Comparison of ENCODE assay signal across 8 cellular contexts in genomic region chr6:142692942-142693341, GRCh38.
DNase-seq lines count a peak whose midpoint lies in the region; ATAC-seq and TF ChIP-seq lines count a peak whose summit lies in the region.

No MANE protein-coding gene starts in this region.

- H3K27me3 ChIP-seq in Karpas-422 (ENCODE audit: low read length) (no peaks in the 10 kb centered on the region), heart left ventricle (no peaks in the 10 kb centered on the region), prostate gland (replicated peaks; ENCODE audit: insufficient read depth) (no peaks in the 10 kb centered on the region), uterus (no peaks in the 10 kb centered on the region)

- TF ChIP-seq CTCF in heart left ventricle (IDR thresholded peaks at IDR 0.05) (peak; percentile 87 to 98 (median 94)), prostate gland (IDR thresholded peaks at IDR 0.05) (peak; percentile 85 to 94 (median 89)), uterus (IDR thresholded peaks at IDR 0.05) (peak; percentile 85 to 92 (median 89))

- WGBS in heart left ventricle, 4 donors = 15 to 20% (median 19%) methylated on average over 11 of the region's 11 CpGs
- WGBS in prostate gland = 25% methylated on average over 11 of the region's 11 CpGs

- no peak overlapping the region for H3K9ac ChIP-seq in Karpas-422 (ENCODE audit: low read length)
- no peak overlapping the region for H3K9ac ChIP-seq in SK-N-MC (ENCODE audit: insufficient read length)

- H3K4me3 ChIP-seq in Karpas-422 (ENCODE audit: low read length) = no peak overlapping the region
- 0 out of 2 replicates have a peak overlapping the region, but pooled peaks have one; percentile 35 for H3K4me3 ChIP-seq in SK-N-MC
- H3K4me3 ChIP-seq in heart left ventricle = peak overlapping the region in 3 of 12 donors; percentile 7 to 8 (median 8)
- no peak overlapping the region for H3K4me3 ChIP-seq in prostate gland
- no peak overlapping the region for H3K4me3 ChIP-seq in uterus

- TF ChIP-seq POLR2A in heart left ventricle (IDR thresholded peaks at IDR 0.05) = no peak
- TF ChIP-seq POLR2A in prostate gland (IDR thresholded peaks at IDR 0.05) = no peak
- no peak for TF ChIP-seq POLR2A in uterus (IDR thresholded peaks at IDR 0.05)

- no peaks in the 10 kb centered on the region for H3K9me2 ChIP-seq in Karpas-422 (replicated peaks; ENCODE audit: insufficient read depth, low read length)

- H3K4me2 ChIP-seq in Karpas-422 (ENCODE audit: low read depth, low read length, poor library complexity, severe bottlenecking) = no peak overlapping the region

- H3K36me3 ChIP-seq in Karpas-422 (ENCODE audit: insufficient read depth, low read length) = no peaks in the 10 kb centered on the region
- no peaks in the 10 kb centered on the region for H3K36me3 ChIP-seq in SK-N-MC (ENCODE audit: insufficient read depth, low read length)
- no peaks in the 10 kb centered on the region for H3K36me3 ChIP-seq in heart left ventricle
- H3K36me3 ChIP-seq in prostate gland = no peaks in the 10 kb centered on the region
- no peaks in the 10 kb centered on the region for H3K36me3 ChIP-seq in uterus

- H3K9me3 ChIP-seq in Karpas-422 (ENCODE audit: low read length) (no peaks in the 10 kb centered on the region), SK-N-MC (ENCODE audit: low read depth, low read length) (no peaks in the 10 kb centered on the region), heart left ventricle (no peaks in the 10 kb centered on the region), prostate gland (no peaks in the 10 kb centered on the region), uterus (no peaks in the 10 kb centered on the region)

- H4K20me1 ChIP-seq in Karpas-422 (ENCODE audit: insufficient read depth, low read depth, low read length) = no peaks in the 10 kb centered on the region

- no peak overlapping the region for H3K27ac Mint-ChIP-seq in activated naive CD4-positive, alpha-beta T cell treated with anti-CD3 and anti-CD28 coated beads, Interleukin-2, amount 50 U/mL, for 72 hours

- no peak overlapping the region for H2AFZ ChIP-seq in Karpas-422 (ENCODE audit: low read length)

- no peaks in the 10 kb centered on the region for H3K79me2 ChIP-seq in Karpas-422 (ENCODE audit: low read length)

- H3K27ac ChIP-seq in Karpas-422 (ENCODE audit: low read length) (no peak overlapping the region), SK-N-MC (no peak overlapping the region), heart left ventricle (peak overlapping the region in 2 of 12 donors; percentile 3 to 12), prostate gland (no peak overlapping the region), uterus (no peak overlapping the region)

- H3K4me1 ChIP-seq in Karpas-422 (ENCODE audit: low read length) (no peaks in the 10 kb centered on the region), heart left ventricle (peaks cover 0 to 42% (median 5%) of the 10 kb centered on the region in 12 donors), prostate gland (replicated peaks) (no peaks in the 10 kb centered on the region), uterus (peaks cover 0 to 4% of the 10 kb centered on the region in 2 donors)

- intact Hi-C loops in heart left ventricle (cut with DNase I) = loop anchor here (1.0 to 10.0 kb wide), 16 partner anchors 132 to 734 kb away; partner anchors contain the start of gene HIVEP2 (in 4 of the 10)
- intact Hi-C loops in prostate gland (cut with DNase I) = loop anchor here (2.0 to 10.0 kb wide), 3 partner anchors 192 to 734 kb away; no protein-coding TSS in a partner anchor
- intact Hi-C loops in uterus (cut with DNase I; ENCODE audit: low total_unique reads) = loop anchor here (5.0 kb wide), 1 partner anchor 734 kb away; no protein-coding TSS in a partner anchor

- H3K9me3 Mint-ChIP-seq in activated naive CD4-positive, alpha-beta T cell treated with anti-CD3 and anti-CD28 coated beads, Interleukin-2, amount 50 U/mL, for 72 hours = peaks cover 0 to 4% of the 10 kb centered on the region in 2 donors

- DNase-seq in COLO668 (lab: John Stamatoyannopoulos, UW; ENCODE audit: unreplicated experiment) (peak; percentile 45), Karpas-422 (peak; percentile 83), SK-N-MC (ENCODE audit: low read depth, low spot score) (peak; percentile 52), heart left ventricle (peak; percentile 62 to 73 (median 69)), prostate gland (ENCODE audit: low spot score) (peak; percentile 52), uterus (peak; percentile 63 to 65)
- peak in 1 of 2 donors; percentile 73 for DNase-seq in activated naive CD4-positive, alpha-beta T cell treated with anti-CD3 and anti-CD28 coated beads, Interleukin-2, amount 50 U/mL, for 72 hours (ENCODE audit: low spot score in 2 of 2)

- H3K36me3 Mint-ChIP-seq in activated naive CD4-positive, alpha-beta T cell treated with anti-CD3 and anti-CD28 coated beads, Interleukin-2, amount 50 U/mL, for 72 hours = no peaks in the 10 kb centered on the region

- ATAC-seq in GM21360 (IDR thresholded peaks at IDR 0.05; ENCODE audit: unreplicated experiment) = peak; percentile 87
- peak; percentile 75 for ATAC-seq in activated naive CD4-positive, alpha-beta T cell treated with anti-CD3 and anti-CD28 coated beads, Interleukin-2, amount 50 U/mL, for 72 hours
- peak; percentile 58 to 84 (median 80) for ATAC-seq in heart left ventricle
